In genomic region chr2:112768432-112768831, GRCh38 we compare ENCODE assay signal across 11 cellular contexts. TPM values are rescaled to one million over a fixed set of nuclear protein-coding genes. Genes with fewer than 3 reads are reported as not detected.
A peak's percentile ranks its signal among the peaks of the same experiment; 100 is the strongest.
DNase-seq lines count a peak whose midpoint lies in the region; ATAC-seq and FAIRE-seq lines count a peak whose summit lies in the region.
"Had no signal": no experiment of that assay in that cellular context is flagged by ENCODE, and none has a peak within 500 bp of the region (broad histone marks: within the 10 kb centered on the region; RNA-seq: fewer than 3 reads in every experiment).

No MANE protein-coding gene starts in this region.

- H3K9me3 ChIP-seq in small intestine (ENCODE audit: control insufficient read depth, low read depth) = no peaks in the 10 kb centered on the region

- no peak overlapping the region for H3K4me3 ChIP-seq in small intestine (ENCODE audit: low read depth in 1 of 2, low read length in 2 of 2)

- FAIRE-seq in small intestine (lab: Jason Lieb, UNC) = no peak

- no peaks in the 10 kb centered on the region for H3K27me3 ChIP-seq in small intestine (ENCODE audit: control insufficient read depth in 2 of 2, insufficient read depth in 2 of 2, low read length in 2 of 2)

- H3K36me3 ChIP-seq in small intestine (ENCODE audit: control insufficient read depth in 2 of 2, insufficient read depth in 2 of 2, low read length in 2 of 2) = no peaks in the 10 kb centered on the region

- no peak overlapping the region for H3K27ac ChIP-seq in small intestine (ENCODE audit: low read depth in 1 of 2, low read length in 1 of 2)

- ATAC-seq in HG03520 (IDR thresholded peaks at IDR 0.05; ENCODE audit: unreplicated experiment) = no peak
- no peak for ATAC-seq in GM21423 (IDR thresholded peaks at IDR 0.05; ENCODE audit: unreplicated experiment)
- ATAC-seq: activated naive CD8-positive, alpha-beta T cell treated with anti-CD3 and anti-CD28 coated beads, Interleukin-2, amount 50 U/mL, for 24 hours had no signal

- peaks cover 0 to 1% of the 10 kb centered on the region in 2 donors for H3K4me1 ChIP-seq in small intestine (ENCODE audit: control insufficient read depth in 2 of 2, insufficient read depth in 1 of 2, low read depth in 1 of 2, low read length in 1 of 2)

- WGBS in small intestine, 3 donors = 24 to 47% (median 27%) methylated on average over 1 of the region's 1 CpG

- DNase-seq in ELR (ENCODE audit: low read depth) = peak; percentile 68
- peak; percentile 35 for DNase-seq in RKO (ENCODE audit: low spot score)
- peak; percentile 67 for DNase-seq in fibroblast of gingiva (ENCODE audit: low read depth)
- peak; percentile 11 for DNase-seq in small intestine
- no peak for DNase-seq in 8988T
- DNase-seq: activated naive CD8-positive, alpha-beta T cell treated with anti-CD3 and anti-CD28 coated beads, Interleukin-2, amount 50 U/mL, for 24 hours; DMS79; NCI-H1436 treated with DMSO at 0.1 percent for 48 hours; NK-92 treated with Interleukin-12 subunit alpha and Interleukin-12 subunit beta, amount 100 ng/mL, for 24 hours had no signal

RNA-seq across cellular contexts. Expression of gene CKAP2L, which starts 4.0 kb away (rescaled TPM):
- polyA plus RNA-seq in small intestine = 1 to 10 TPM in 1 of 3 donors, not detected in 2; 3.6 TPM

RNA-seq across cellular contexts. Expression of gene IL1A, which starts 15.9 kb away (rescaled TPM):
- polyA plus RNA-seq in small intestine = under 1 TPM in 1 of 3 donors, not detected in 2; 0.24 TPM

RNA-seq across cellular contexts. Expression of gene NT5DC4, which starts 47.6 kb away (rescaled TPM):
- polyA plus RNA-seq in small intestine = under 1 TPM in 1 of 3 donors, not detected in 2; 0.04 TPM
